Comparison of ENCODE assay signal across 15 cellular contexts in genomic region chr3:63089007-63089406, GRCh38.
DNase-seq lines count a peak whose midpoint lies in the region; ATAC-seq and TF ChIP-seq lines count a peak whose summit lies in the region.
"Had no signal": no experiment of that assay in that cellular context is flagged by ENCODE, and none has a peak within 500 bp of the region (broad histone marks: within the 10 kb centered on the region; RNA-seq: fewer than 3 reads in every experiment).

No MANE protein-coding gene starts in this region.

- H4K20me1 ChIP-seq in smooth muscle cell (ENCODE audit: low read depth) = no peaks in the 10 kb centered on the region

- TF ChIP-seq CTCF in AG10803 (conservative IDR thresholded peaks at IDR 0.05; ENCODE audit: low read length) (no peak), body of pancreas (IDR thresholded peaks at IDR 0.05) (no peak), fibroblast of mammary gland (conservative IDR thresholded peaks at IDR 0.05; ENCODE audit: control insufficient read depth, insufficient read depth, low read depth, low read length) (no peak), smooth muscle cell (IDR thresholded peaks at IDR 0.05; ENCODE audit: borderline replicate concordance, insufficient read depth, poor library complexity, severe bottlenecking) (no peak), RWPE1 (conservative IDR thresholded peaks at IDR 0.05; ENCODE audit: low read depth) (no peak)

- POLR2A ChIA-PET in RWPE1 (lab: Yijun Ruan, JAX; ENCODE audit: low non-redundant PET) = no interaction called here

- H3F3A ChIP-seq in smooth muscle cell (ENCODE audit: low read depth) = no peaks in the 10 kb centered on the region

- no peaks in the 10 kb centered on the region for H3K9me3 ChIP-seq in body of pancreas
- H3K9me3 ChIP-seq in smooth muscle cell (replicated peaks; ENCODE audit: low read depth) = no peaks in the 10 kb centered on the region
- H3K9me3 ChIP-seq: BE2C, HAP-1 had no signal

- no peak overlapping the region for H3K9ac ChIP-seq in smooth muscle cell (ENCODE audit: low read depth)

- 27 to 36% methylated on average over 4 of the region's 4 CpGs for WGBS in body of pancreas, 2 donors
- WGBS in smooth muscle cell (ENCODE audit: low lambda C conversion rate) = 44% methylated on average over 4 of the region's 4 CpGs

- intact Hi-C loops in body of pancreas (cut with DNase I) = no loop called here

- H3K4me2 ChIP-seq in smooth muscle cell = peak overlapping the region; percentile 23

- H3K4me1 ChIP-seq in body of pancreas = peaks cover 19% of the 10 kb centered on the region
- H3K4me1 ChIP-seq in smooth muscle cell (ENCODE audit: low read depth) = peaks cover 16% of the 10 kb centered on the region
- H3K4me1 ChIP-seq: HAP-1 had no signal

- peak; percentile 18 for DNase-seq in AG10803 (ENCODE audit: low read depth)
- no peak for DNase-seq in body of pancreas
- peak; percentile 19 for DNase-seq in fibroblast of mammary gland (ENCODE audit: low read depth)
- no peak for DNase-seq in smooth muscle cell (lab: John Stamatoyannopoulos, UW; ENCODE audit: unreplicated experiment)
- no peak for DNase-seq in dedifferentiated amniotic fluid mesenchymal stem cell (ENCODE audit: extremely low spot score)
- no peak for DNase-seq in RWPE1 (ENCODE audit: low spot score)
- no peak for DNase-seq in HuH-7 (ENCODE audit: low spot score)
- DNase-seq: 8988T; BE2C; C1 segment of cervical spinal cord; CD4-positive, CD25-positive, alpha-beta regulatory T cell; CD8-positive, alpha-beta memory T cell; COR-L47 had no signal

- TF ChIP-seq POLR2A in body of pancreas (IDR thresholded peaks at IDR 0.05) = no peak

- H3K27me3 ChIP-seq in body of pancreas (no peaks in the 10 kb centered on the region), smooth muscle cell (ENCODE audit: low read depth) (peaks cover 62% of the 10 kb centered on the region)
- H3K27me3 ChIP-seq: BE2C had no signal

- CTCF ChIA-PET in RWPE1 (lab: Yijun Ruan, JAX) = no interaction called here

- H3K36me3 ChIP-seq in body of pancreas (replicated peaks in 1 of 2; ENCODE audit: insufficient read depth in 1 of 2, low read depth in 2 of 2) (no peaks in the 10 kb centered on the region), smooth muscle cell (ENCODE audit: low read depth) (no peaks in the 10 kb centered on the region)
- H3K36me3 ChIP-seq: BE2C, HAP-1 had no signal

- H3K4me3 ChIP-seq in AG10803 (ENCODE audit: low read length) = no peak overlapping the region
- no peak overlapping the region for H3K4me3 ChIP-seq in body of pancreas
- no peak overlapping the region for H3K4me3 ChIP-seq in fibroblast of mammary gland (ENCODE audit: control insufficient read depth, low read depth, low read length)
- H3K4me3 ChIP-seq in smooth muscle cell = no peak overlapping the region
- H3K4me3 ChIP-seq: HAP-1 had no signal

- no peak overlapping the region for H2AFZ ChIP-seq in smooth muscle cell (ENCODE audit: low read depth)

- no peaks in the 10 kb centered on the region for H3K79me2 ChIP-seq in smooth muscle cell (ENCODE audit: low read depth)

- peak; percentile 21 for ATAC-seq in body of pancreas

- H3K27ac ChIP-seq in body of pancreas (no peak overlapping the region), smooth muscle cell (ENCODE audit: low read depth) (no peak overlapping the region), RWPE1 (no peak overlapping the region)
- H3K27ac ChIP-seq: HL-60 had no signal

Comparison
In these comparisons a context has a peak if more than half of its experiments do, and no peak if none do; other contexts are left out.
1. DNase-seq: peak in AG10803 (single experiment) and fibroblast of mammary gland (single experiment); none in body of pancreas (0 of 4), smooth muscle cell (single experiment), dedifferentiated amniotic fluid mesenchymal stem cell (single experiment), RWPE1 (single experiment) and HuH-7 (single experiment).